8 cellular contexts compared by ENCODE assay signal in the genomic region with DNA sequence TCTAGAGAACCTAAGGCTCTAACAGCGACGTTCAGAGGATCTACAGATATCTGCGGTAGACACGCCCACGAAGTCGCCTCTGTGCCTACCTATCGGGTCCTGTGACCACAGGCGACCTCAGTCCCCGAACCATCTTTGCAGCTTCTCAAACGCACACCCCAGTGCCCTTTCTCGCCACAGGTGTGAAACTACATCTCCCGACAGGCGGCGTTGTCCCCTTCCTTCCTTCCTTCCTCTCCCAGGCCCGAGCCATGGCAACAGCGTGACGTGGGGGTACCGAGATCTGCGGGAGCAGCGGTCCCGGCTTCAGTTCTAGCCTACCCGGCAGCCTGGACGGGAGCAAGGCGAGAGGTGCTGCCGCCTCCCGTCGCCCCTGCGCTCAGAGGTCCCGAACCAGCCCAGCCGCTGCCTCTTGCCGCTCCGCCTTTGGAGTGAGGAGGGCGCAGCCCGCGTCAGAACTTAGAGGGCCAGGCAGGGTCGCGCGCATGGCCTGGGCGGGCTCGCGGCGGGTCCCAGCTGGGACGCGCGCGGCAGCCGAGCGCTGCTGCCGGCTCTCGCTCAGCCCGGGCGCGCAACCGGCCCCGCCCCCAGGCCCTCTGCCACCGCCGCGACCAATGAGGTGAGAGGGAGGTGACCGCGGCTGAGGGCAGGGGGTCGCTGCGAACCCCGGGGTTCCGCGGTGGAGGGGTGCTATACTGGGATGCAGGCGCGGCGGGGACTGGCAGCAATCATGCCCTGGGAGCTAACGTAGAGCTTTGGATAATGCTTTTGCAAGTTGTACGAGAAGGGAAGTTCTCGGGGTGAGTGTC. TPM values are rescaled to one million over a fixed set of nuclear protein-coding genes. Genes with fewer than 3 reads are reported as not detected.
DNase-seq lines count a peak whose midpoint lies in the region; ATAC-seq and TF ChIP-seq lines count a peak whose summit lies in the region.

A gene (plus strand): TSS at position 309 of the 809 bp plus-strand sequence. CDS start 177 bp downstream, at position 486.

- peak within 1 kb of the TSS; percentile 91 for H3K9ac ChIP-seq in NT2/D1 (ENCODE audit: insufficient read length, low read depth)

- ATAC-seq in GM21367 (IDR thresholded peaks at IDR 0.05; ENCODE audit: unreplicated experiment) = peak; percentile 82

- H3K27ac ChIP-seq in mesodermal cell (ENCODE audit: low read depth, low read length, severe bottlenecking) = peak within 1 kb of the TSS; percentile 95

- H3K4me1 ChIP-seq in NT2/D1 (ENCODE audit: insufficient read depth, insufficient read length) (no peaks in the 10 kb centered on the region), mesodermal cell (ENCODE audit: control insufficient read depth, insufficient read depth, low read length, poor library complexity, severe bottlenecking) (peaks cover 4% of the 10 kb centered on the region)

- WGBS in mesodermal cell (ENCODE audit: insufficient coverage in 2 of 2), 2 experiments = 0 to 1% methylated on average over 59 to 67 of the region's 71 CpGs

- DNase-seq in Calu3 (peak; percentile 91), HUDEP-2 (lab: John Stamatoyannopoulos, UW; ENCODE audit: unreplicated experiment in 76 of 76) (peak in 72 of 76 experiments; percentile 18 to 89 (median 69)), NT2/D1 (ENCODE audit: low read depth, low spot score) (peak; percentile 84)
- peak; percentile 81 for DNase-seq in activated CD8-positive, alpha-beta memory T cell treated with anti-CD3 and anti-CD28 coated beads, Interleukin-2, amount 50 U/mL, for 24 hours (ENCODE audit: extremely low read depth)
- DNase-seq in stimulated activated CD8-positive, alpha-beta memory T cell treated with anti-CD3 and anti-CD28 coated beads, Interleukin-15, amount 100 ng/mL, for 4 hours (ENCODE audit: low read depth in 2 of 2) = peak; percentile 73 to 80

- no TSS peak for BruUV-seq in Calu3 (replicated peaks; lab: Mats Ljungman, UMichigan)

- H3K9me3 ChIP-seq in NT2/D1 (ENCODE audit: insufficient read depth, low read length) = no peaks in the 10 kb centered on the region
- no peaks in the 10 kb centered on the region for H3K9me3 ChIP-seq in mesodermal cell (ENCODE audit: control insufficient read depth, low read length)

- peaks cover 2% of the 10 kb centered on the region for H3K9me3 Mint-ChIP-seq in Calu3 (ENCODE audit: low read depth, unreplicated experiment)

- H3K4me3 ChIP-seq in NT2/D1 (ENCODE audit: insufficient read length, low read depth) (peak within 1 kb of the TSS; percentile 86), mesodermal cell (ENCODE audit: extremely low read depth, insufficient read depth, low read length, poor library complexity, severe bottlenecking) (peak within 1 kb of the TSS; percentile 64)

- CTCF ChIA-PET in Calu3 (lab: Charles Lee) = interaction anchor here (0.6 to 1.4 kb wide), 7 partner anchors 9 to 221 kb away, joined by 3 to 6 read pairs (median 3); a partner anchor contains a TSS

- H3K27me3 Mint-ChIP-seq in Calu3 (ENCODE audit: unreplicated experiment) = no peaks in the 10 kb centered on the region

- TF ChIP-seq CTCF in Calu3 (IDR thresholded peaks at IDR 0.05; ENCODE audit: unreplicated experiment) = peak; percentile 67

- H3K36me3 Mint-ChIP-seq in Calu3 (ENCODE audit: insufficient read depth, unreplicated experiment) = peaks cover 37% of the 10 kb centered on the region

- H3K36me3 ChIP-seq in NT2/D1 (ENCODE audit: insufficient read depth, insufficient read length, low read length) (peaks cover 27% of the 10 kb centered on the region), mesodermal cell (ENCODE audit: control insufficient read depth, insufficient read depth, low read length) (peaks cover 25% of the 10 kb centered on the region)

- no peaks in the 10 kb centered on the region for H3K27me3 ChIP-seq in NT2/D1 (ENCODE audit: insufficient read depth, insufficient read length)

- in situ Hi-C loops in endometrial microvascular endothelial cells (cut with HindIII; ENCODE audit: inconsistent ontology term, low pct_unique_long_range_greater_than_20kb, low sequenced_read_pairs) = no loop called here

- peaks cover 14% of the 10 kb centered on the region for H3K4me1 Mint-ChIP-seq in Calu3 (ENCODE audit: low read depth, unreplicated experiment)

- H3K4me3 Mint-ChIP-seq in Calu3 (ENCODE audit: low read depth, unreplicated experiment) = peak within 1 kb of the TSS; percentile 99

- intact Hi-C loops in Calu3 (cut with micrococcal nuclease; ENCODE audit: unreplicated experiment) = no loop called here

- peak within 1 kb of the TSS; percentile 80 for H3K27ac Mint-ChIP-seq in Calu3 (ENCODE audit: unreplicated experiment)

RNA-seq across cellular contexts. Expression of the gene that starts here (rescaled TPM):
- total RNA-seq in Calu3 (2022) = 10.7 and 11.4 TPM in 2 replicates
- 10.8 TPM for total RNA-seq in endometrial microvascular endothelial cells (ENCODE audit: inconsistent ontology term)
- 12.9 TPM for polyA plus RNA-seq in mesodermal cell (2013, experiment 1 of 2)
- polyA plus RNA-seq in mesodermal cell (2013, experiment 2 of 2) = 12.0 TPM

Comparison
In these comparisons a context has a peak if more than half of its experiments do, and no peak if none do; other contexts are left out.
1. Peak in every context shown above with its lines: DNase-seq, ATAC-seq, H3K4me3 ChIP-seq and H3K27ac ChIP-seq.